Comparison of ENCODE assay signal across 8 cellular contexts in the genomic region with DNA sequence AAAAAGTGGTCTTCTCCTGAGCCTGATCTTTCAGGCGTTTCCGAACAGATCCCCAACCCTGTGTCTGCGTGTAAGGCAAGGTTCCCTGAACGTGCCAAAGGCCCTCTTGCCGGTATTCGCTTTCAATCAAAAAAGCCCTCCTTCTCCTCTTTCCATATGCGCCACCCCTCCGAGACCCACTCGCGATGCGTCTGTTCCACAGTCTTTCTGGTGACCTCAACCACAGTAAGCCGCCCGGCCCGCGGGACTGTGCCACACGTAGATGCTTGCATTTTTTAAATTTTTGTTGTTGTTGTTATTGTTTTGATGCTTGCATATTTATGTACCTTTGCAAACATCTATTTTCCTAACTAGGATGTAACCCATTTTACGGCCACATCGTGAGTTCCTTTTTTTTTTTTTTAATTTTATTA. TPM values are rescaled to one million over a fixed set of nuclear protein-coding genes. Genes with fewer than 3 reads are reported as not detected.
DNase-seq lines count a peak whose midpoint lies in the region; TF ChIP-seq lines count a peak whose summit lies in the region.

No MANE protein-coding gene starts in this region.

- H4K20me1 ChIP-seq in fibroblast of lung (ENCODE audit: control insufficient read depth, extremely low read depth, insufficient read depth, low read length), result no peaks in the 10 kb centered on the region

- no peaks in the 10 kb centered on the region for H3K4me1 ChIP-seq in fibroblast of lung (ENCODE audit: control insufficient read depth, extremely low read depth, insufficient read depth, low read length)

- DNase-seq in RWPE1 (ENCODE audit: low spot score) (no peak), fibroblast of lung (ENCODE audit: low read depth in 2 of 2) (no peak), progenitor cell of endocrine pancreas (ENCODE audit: low spot score, unreplicated experiment) (no peak), retina (no peak), erythroblast (lab: John Stamatoyannopoulos, UW) (no peak), hippocampal formation (lab: John Stamatoyannopoulos, UW) (no peak), NCI-H187 (lab: John Stamatoyannopoulos, UW) (no peak)

- H3K27ac ChIP-seq in RWPE1 (peak overlapping the region; percentile 92), fibroblast of lung (ENCODE audit: insufficient read depth, low read length) (peak overlapping the region; percentile 98)

- H3K36me3 ChIP-seq in fibroblast of lung (ENCODE audit: control insufficient read depth, insufficient read depth, low read length), result no peaks in the 10 kb centered on the region

- H3K4me3 ChIP-seq in GM12875 (ENCODE audit: low read depth, low read length), result peak overlapping the region; percentile 94
- H3K4me3 ChIP-seq in fibroblast of lung (replicated peaks in 1 of 4; ENCODE audit: control extremely low read depth in 1 of 4, insufficient read depth in 1 of 4, low read depth in 3 of 4, low read length in 4 of 4), result peak overlapping the region; percentile 63 to 87 (median 76)

- H3K4me2 ChIP-seq in fibroblast of lung (ENCODE audit: extremely low read depth, insufficient read depth, low read length), result peak overlapping the region; percentile 88

- no peaks in the 10 kb centered on the region for H3K27me3 ChIP-seq in fibroblast of lung (ENCODE audit: control insufficient read depth, insufficient read depth, low read length)

- peaks cover 3% of the 10 kb centered on the region for H3K36me3 Mint-ChIP-seq in progenitor cell of endocrine pancreas (ENCODE audit: insufficient read depth)

- H2AFZ ChIP-seq in fibroblast of lung (ENCODE audit: low read length), result peak overlapping the region; percentile 91

- no peak for TF ChIP-seq POLR2A in erythroblast (IDR thresholded peaks at IDR 0.05; ENCODE audit: low read length)

- CTCF ChIA-PET in RWPE1 (lab: Yijun Ruan, JAX), result interaction anchor here (0.6 to 2.7 kb wide), 4 partner anchors 16 to 95 kb away, joined by 3 to 15 read pairs (median 4); no protein-coding TSS in a partner anchor

- peak overlapping the region; percentile 99 for H3K27ac Mint-ChIP-seq in progenitor cell of endocrine pancreas

- H3K9me3 Mint-ChIP-seq in progenitor cell of endocrine pancreas (ENCODE audit: low read depth), result no peaks in the 10 kb centered on the region

- H3K4me3 Mint-ChIP-seq in progenitor cell of endocrine pancreas (ENCODE audit: low read depth), result peak overlapping the region; percentile 95

- H3K9me3 ChIP-seq in fibroblast of lung (ENCODE audit: control insufficient read depth, insufficient read depth, low read depth, low read length), result no peaks in the 10 kb centered on the region

- peaks cover 18% of the 10 kb centered on the region for H3K4me1 Mint-ChIP-seq in progenitor cell of endocrine pancreas (ENCODE audit: low read depth)

- H3K27me3 Mint-ChIP-seq in progenitor cell of endocrine pancreas, result no peaks in the 10 kb centered on the region

- peak overlapping the region; percentile 95 for H3K9ac ChIP-seq in fibroblast of lung (ENCODE audit: insufficient read depth, low read length)

- no peak for TF ChIP-seq CTCF in GM12875 (IDR thresholded peaks at IDR 0.05; ENCODE audit: borderline replicate concordance, insufficient read depth, low read depth, low read length)
- no peak for TF ChIP-seq CTCF in RWPE1 (conservative IDR thresholded peaks at IDR 0.05; ENCODE audit: low read depth)
- no peak for TF ChIP-seq CTCF in fibroblast of lung (conservative IDR thresholded peaks at IDR 0.05 in 1 of 2, IDR thresholded peaks at IDR 0.05 in 1 of 2; ENCODE audit: low read depth in 1 of 2, low read length in 2 of 2)
- TF ChIP-seq CTCF in progenitor cell of endocrine pancreas (IDR thresholded peaks at IDR 0.05; ENCODE audit: unreplicated experiment), result no peak

- peaks cover 12% of the 10 kb centered on the region for H3K79me2 ChIP-seq in fibroblast of lung (ENCODE audit: control insufficient read depth, insufficient read depth, low read length)

- POLR2A ChIA-PET in RWPE1 (lab: Yijun Ruan, JAX; ENCODE audit: low non-redundant PET), result interaction anchor here (1.9 kb wide), 1 partner anchor 30 kb away, joined by 12 read pairs; a partner anchor contains a TSS

RNA-seq across cellular contexts. Expression of a gene that starts 0.6 kb away (rescaled TPM):
- 32.7 and 59.8 TPM in 2 replicates for total RNA-seq in fibroblast of lung
- 56.8 and 56.9 TPM in 2 replicates for polyA plus RNA-seq in fibroblast of lung
- polyA plus RNA-seq in fibroblast of lung (2012), result 27.2 and 36.6 TPM in 2 replicates
- 31.1 and 44.1 TPM in 2 replicates for polyA minus RNA-seq in fibroblast of lung (ENCODE audit: low replicate concordance)
- total RNA-seq in progenitor cell of endocrine pancreas, result 89.6 and 90.3 TPM in 2 replicates

RNA-seq across cellular contexts. Expression of a gene that starts 30.1 kb away (rescaled TPM):
- total RNA-seq in fibroblast of lung, result 5.0 and 22.3 TPM in 2 replicates
- polyA plus RNA-seq in fibroblast of lung, result 9.4 and 11.5 TPM in 2 replicates
- 14.2 and 21.4 TPM in 2 replicates for polyA plus RNA-seq in fibroblast of lung (2012)
- polyA minus RNA-seq in fibroblast of lung (ENCODE audit: low replicate concordance), result 8.8 and 10.8 TPM in 2 replicates
- 12.8 and 13.9 TPM in 2 replicates for total RNA-seq in progenitor cell of endocrine pancreas

RNA-seq across cellular contexts. Expression of a gene that starts 46.2 kb away (rescaled TPM):
- total RNA-seq in fibroblast of lung (4.3 and 4.6 TPM in 2 replicates), progenitor cell of endocrine pancreas (16.0 and 18.5 TPM in 2 replicates)
- 0.26 and 0.42 TPM in 2 replicates for polyA plus RNA-seq in fibroblast of lung
- polyA plus RNA-seq in fibroblast of lung (2012), result 0.20 and 0.54 TPM in 2 replicates
- polyA minus RNA-seq in fibroblast of lung (ENCODE audit: low replicate concordance), result 4.0 and 4.2 TPM in 2 replicates
